In the genomic region with DNA sequence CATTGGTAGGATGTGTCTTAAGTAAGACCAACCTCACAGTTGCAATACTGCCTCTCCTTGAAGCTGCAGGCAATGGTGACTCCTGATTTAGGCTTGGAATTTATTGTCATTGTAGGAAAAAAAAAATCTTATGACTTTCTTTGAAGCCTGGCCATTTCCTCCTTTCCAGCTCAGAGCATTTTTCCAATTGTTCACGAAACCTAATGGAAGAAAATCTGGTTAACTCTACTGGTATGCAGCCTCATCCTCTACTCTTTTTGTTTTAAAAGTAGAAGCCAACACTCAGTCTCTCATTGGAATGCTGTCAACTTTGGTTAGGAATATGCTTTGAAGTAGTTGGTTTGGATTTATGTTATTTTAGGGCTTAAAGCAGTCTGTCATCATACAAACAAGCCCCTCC, we compare ENCODE assay signal across 21 cellular contexts.
"Had no signal": no experiment of that assay in that cellular context is flagged by ENCODE, and none has a peak within 500 bp of the region (broad histone marks: within the 10 kb centered on the region; RNA-seq: fewer than 3 reads in every experiment).

No MANE protein-coding gene starts in this region.

- H3K27me3 ChIP-seq: body of pancreas, Peyer's patch, SJCRH30 had no signal

- H3K4me1 ChIP-seq: body of pancreas, Peyer's patch, SJCRH30 had no signal

- H3K36me3 ChIP-seq: Peyer's patch, SJCRH30 had no signal

- DNase-seq: activated CD4-positive, alpha-beta T cell treated with anti-CD3 and anti-CD28 coated beads for 4 hours; activated CD8-positive, alpha-beta memory T cell treated with anti-CD3 and anti-CD28 coated beads, Interleukin-2, amount 50 U/mL, for 4 hours; activated CD8-positive, alpha-beta T cell treated with anti-CD3 and anti-CD28 coated beads for 36 hours; activated T-cell treated with anti-CD3 and anti-CD28 coated beads, Interleukin-2, amount 50 U/mL, for 72 hours; aorta; body of pancreas; central memory CD4-positive, alpha-beta T cell; NCI-H1048; NCI-H1417 treated with DMSO at 0.1 percent for 48 hours; NCI-H1694; NCI-H2029; NCI-H345; NCI-H510A; NCI-H526 treated with DMSO at 0.1 percent for 48 hours; NCI-H82; Peyer's patch; Right ventricle myocardium superior; SJCRH30 had no signal

- ATAC-seq: activated CD4-positive, CD25-positive, alpha-beta regulatory T cell treated with anti-CD3 and anti-CD28 coated beads, Interleukin-2, amount 50 U/mL, for 24 hours; activated CD8-positive, alpha-beta T cell treated with anti-CD3 and anti-CD28 coated beads for 36 hours; activated T-cell treated with anti-CD3 and anti-CD28 coated beads, Interleukin-2, amount 50 U/mL, for 72 hours; body of pancreas; SK-N-SH treated with all-trans-retinoic acid at 6 μM for 48 hours had no signal

- H3K9me3 ChIP-seq: body of pancreas, Peyer's patch, SJCRH30 had no signal

- H3K4me3 ChIP-seq: body of pancreas, Peyer's patch, SJCRH30 had no signal

- H3K27ac ChIP-seq: body of pancreas, Peyer's patch, RWPE1, SJCRH30 had no signal
